Comparison of ENCODE assay signal across 9 cellular contexts in the genomic region with DNA sequence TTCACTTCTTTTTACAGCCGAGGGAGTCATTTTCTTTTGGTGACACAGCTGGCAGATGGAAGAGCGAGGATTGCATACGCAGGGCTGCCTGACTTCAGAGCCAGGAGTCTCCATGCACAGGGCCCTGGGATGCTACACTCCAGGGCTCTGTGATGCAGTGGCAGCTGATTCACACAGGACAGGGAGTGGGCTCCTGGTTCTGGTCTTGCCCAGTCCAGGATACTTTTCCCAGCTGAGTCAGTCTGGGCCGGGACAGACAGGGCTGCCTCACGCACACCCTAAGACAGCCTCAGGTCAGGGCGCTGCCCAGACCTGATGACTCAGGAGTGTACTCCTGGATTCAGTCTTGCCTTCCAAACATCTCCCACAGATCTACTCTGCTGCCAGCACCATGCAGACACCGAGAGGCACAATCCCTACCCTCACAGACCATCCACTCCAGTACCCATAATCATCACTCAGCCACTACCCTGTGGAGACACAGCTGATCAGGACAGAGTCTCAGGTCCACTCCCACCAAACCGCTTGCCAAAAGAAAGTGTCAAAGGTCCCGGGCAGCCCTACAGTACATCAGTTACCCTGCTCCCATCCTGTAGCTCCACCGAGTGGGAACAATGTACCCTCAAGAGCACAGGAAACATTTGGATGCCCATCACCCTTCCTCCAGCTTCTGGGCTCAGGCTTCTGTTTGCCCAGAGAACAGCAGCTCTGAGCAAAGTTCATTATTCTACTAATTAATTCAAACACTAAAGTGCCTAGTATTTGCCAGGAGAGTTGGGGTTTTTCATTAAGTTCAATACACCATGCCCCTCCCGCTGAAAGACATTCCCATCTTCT. TPM values are rescaled to one million over a fixed set of nuclear protein-coding genes. Genes with fewer than 3 reads are reported as not detected.
A peak's percentile ranks its signal among the peaks of the same experiment; 100 is the strongest.
DNase-seq lines count a peak whose midpoint lies in the region; ATAC-seq and TF ChIP-seq lines count a peak whose summit lies in the region.
"Had no signal": no experiment of that assay in that cellular context is flagged by ENCODE, and none has a peak within 500 bp of the region (broad histone marks: within the 10 kb centered on the region; RNA-seq: fewer than 3 reads in every experiment).

No MANE protein-coding gene starts in this region.

- 50 to 59% (median 58%) methylated on average over 11 of the region's 11 CpGs for WGBS in heart left ventricle, 4 donors
- WGBS in psoas muscle, 3 donors = 43 to 67% (median 48%) methylated on average over 11 of the region's 11 CpGs

- no peak overlapping the region for H2AFZ ChIP-seq in DND-41 (ENCODE audit: low read depth, low read length)

- no peaks in the 10 kb centered on the region for H3K79me2 ChIP-seq in DND-41 (ENCODE audit: insufficient read depth, low read length)

- intact Hi-C loops in heart left ventricle (cut with DNase I) = no loop called here
- intact Hi-C loops in psoas muscle (cut with DNase I) = no loop called here

- H3K9ac ChIP-seq in DND-41 (ENCODE audit: low read depth, low read length) = no peak overlapping the region

- no peak for TF ChIP-seq CTCF in DND-41 (IDR thresholded peaks at IDR 0.05; ENCODE audit: borderline replicate concordance, extremely low read depth, low read length, poor library complexity, severe bottlenecking)
- TF ChIP-seq CTCF in WERI-Rb-1 (IDR thresholded peaks at IDR 0.05; ENCODE audit: low read depth, low read length) = no peak
- no peak for TF ChIP-seq CTCF in heart left ventricle (IDR thresholded peaks at IDR 0.05)
- no peak for TF ChIP-seq CTCF in psoas muscle (IDR thresholded peaks at IDR 0.05)

- no peak overlapping the region for H3K4me2 ChIP-seq in DND-41 (ENCODE audit: insufficient read depth, low read length)

- H3K4me3 ChIP-seq in DND-41 (ENCODE audit: low read depth in 1 of 2, low read length in 2 of 2) (no peak overlapping the region), WERI-Rb-1 (ENCODE audit: low read depth, low read length) (no peak overlapping the region), heart left ventricle (no peak overlapping the region), psoas muscle (peak overlapping the region; percentile 33)

- peaks cover 28% of the 10 kb centered on the region for H3K27me3 ChIP-seq in DND-41 (ENCODE audit: insufficient read depth, low read length, poor library complexity)
- H3K27me3 ChIP-seq in WERI-Rb-1 (ENCODE audit: insufficient read depth, low read depth, severe bottlenecking) = no peaks in the 10 kb centered on the region
- no peaks in the 10 kb centered on the region for H3K27me3 ChIP-seq in heart left ventricle
- H3K27me3 ChIP-seq in psoas muscle (ENCODE audit: insufficient read depth in 3 of 3, low read length in 2 of 3) = no peaks in the 10 kb centered on the region

- no peaks in the 10 kb centered on the region for H4K20me1 ChIP-seq in DND-41 (ENCODE audit: insufficient read depth, low read length)

- no peak for TF ChIP-seq POLR2A in heart left ventricle (IDR thresholded peaks at IDR 0.05)

- H3K27ac ChIP-seq in DND-41 (ENCODE audit: low read length) (no peak overlapping the region), WERI-Rb-1 (peak overlapping the region; percentile 54), heart left ventricle (peak overlapping the region; percentile 77 to 97 (median 95)), psoas muscle (peak overlapping the region; percentile 94)

- no peaks in the 10 kb centered on the region for H3K4me1 ChIP-seq in DND-41 (ENCODE audit: insufficient read depth, low read length)
- peaks cover 6 to 62% (median 45%) of the 10 kb centered on the region in 12 donors for H3K4me1 ChIP-seq in heart left ventricle
- H3K4me1 ChIP-seq in psoas muscle = peaks cover 61% of the 10 kb centered on the region

- DNase-seq in DND-41 = no peak
- no peak for DNase-seq in WERI-Rb-1
- DNase-seq in heart left ventricle = peak in 2 of 5 donors; percentile 19 to 52
- peak; percentile 73 to 87 for DNase-seq in psoas muscle
- no peak for DNase-seq in NCI-H524 (lab: John Stamatoyannopoulos, UW)
- no peak for DNase-seq in MV-4-11 (lab: John Stamatoyannopoulos, UW)
- DNase-seq in activated T-cell treated with anti-CD3 and anti-CD28 coated beads for 4 hours = no peak
- DNase-seq in NCI-H128 (lab: John Stamatoyannopoulos, UW; ENCODE audit: unreplicated experiment) = no peak
- DNase-seq: SHP77 treated with DMSO at 0.1 percent for 48 hours had no signal

- ATAC-seq in DND-41 (ENCODE audit: insufficient read depth, low read depth) = peak; percentile 39; the same call in 2 of the 3 replicates
- ATAC-seq in heart left ventricle = peak in 3 of 4 donors; percentile 38 to 58 (median 49)
- ATAC-seq in psoas muscle = peak; percentile 69 to 81 (median 76)

- H3K36me3 ChIP-seq in DND-41 (ENCODE audit: insufficient read depth, low read length) (no peaks in the 10 kb centered on the region), WERI-Rb-1 (peaks cover 65% of the 10 kb centered on the region), heart left ventricle (peaks cover 0 to 39% (median 32%) of the 10 kb centered on the region in 9 donors), psoas muscle (ENCODE audit: insufficient read depth in 1 of 2, low read depth in 1 of 2) (peaks cover 0 to 57% of the 10 kb centered on the region in 2 donors)

- no peaks in the 10 kb centered on the region for H3K9me3 ChIP-seq in DND-41 (ENCODE audit: insufficient read depth, low read length, severe bottlenecking)
- H3K9me3 ChIP-seq in WERI-Rb-1 (ENCODE audit: severe bottlenecking) = no peaks in the 10 kb centered on the region
- no peaks in the 10 kb centered on the region for H3K9me3 ChIP-seq in heart left ventricle
- H3K9me3 ChIP-seq in psoas muscle = no peaks in the 10 kb centered on the region

RNA-seq across cellular contexts. Expression of a gene that starts 11.5 kb away (rescaled TPM):
- 100 to 1,000 TPM in 2 of 9 donors, 10 to 100 TPM in 7; 62.1 to 140 (median 94.1) TPM for total RNA-seq in heart left ventricle
- polyA plus RNA-seq in heart left ventricle = 100 to 1,000 TPM in 1 of 2 donors, 10 to 100 TPM in 1; 44.3 to 139 TPM
- total RNA-seq in psoas muscle = 100 to 1,000 TPM in 2 of 4 donors, 10 to 100 TPM in 2; 32.2 to 283 (median 161) TPM
- 100 to 1,000 TPM in 1 of 3 donors, 10 to 100 TPM in 2; 41.6 to 323 (median 63.9) TPM for polyA plus RNA-seq in psoas muscle

RNA-seq across cellular contexts. Expression of a gene that starts 26.2 kb away (rescaled TPM):
- 10 to 100 TPM; 16.4 to 54.0 (median 23.0) TPM for total RNA-seq in heart left ventricle
- polyA plus RNA-seq in heart left ventricle = 10 to 100 TPM; 12.6 to 68.8 TPM
- total RNA-seq in psoas muscle = 10 to 100 TPM; 17.1 to 29.6 (median 22.9) TPM
- 10 to 100 TPM; 40.9 to 73.3 (median 58.1) TPM for polyA plus RNA-seq in psoas muscle

RNA-seq across cellular contexts. Expression of a gene that starts 28.6 kb away (rescaled TPM):
- total RNA-seq in heart left ventricle = not detected
- polyA plus RNA-seq in heart left ventricle = not detected
- not detected for total RNA-seq in psoas muscle
- polyA plus RNA-seq in psoas muscle = not detected

RNA-seq across cellular contexts. Expression of a gene that starts 30.1 kb away (rescaled TPM):
- total RNA-seq in heart left ventricle = not detected
- polyA plus RNA-seq in heart left ventricle = not detected
- under 1 TPM in 1 of 4 donors, not detected in 3; 0.22 TPM for total RNA-seq in psoas muscle
- under 1 TPM in 2 of 3 donors, not detected in 1; 0.04 TPM for polyA plus RNA-seq in psoas muscle

RNA-seq across cellular contexts. Expression of a gene that starts 41.4 kb away (rescaled TPM):
- total RNA-seq in heart left ventricle = 1 to 10 TPM in 2 of 9 donors, under 1 TPM in 5, not detected in 2; 0.32 to 3.2 (median 0.76) TPM
- polyA plus RNA-seq in heart left ventricle = 1 to 10 TPM in 1 of 2 donors, under 1 TPM in 1; 0.40 to 1.5 TPM
- total RNA-seq in psoas muscle = under 1 TPM in 2 of 4 donors, not detected in 2; 0.38 to 0.69 TPM
- 1 to 10 TPM in 1 of 3 donors, under 1 TPM in 2; 0.12 to 1.0 (median 0.16) TPM for polyA plus RNA-seq in psoas muscle

Comparison
In these comparisons a context has a peak if more than half of its experiments do, and no peak if none do; other contexts are left out.
1. DNase-seq: peak in psoas muscle (2 of 2); none in DND-41 (single experiment), WERI-Rb-1 (single experiment), NCI-H524 (0 of 2), MV-4-11 (single experiment), activated T-cell treated with anti-CD3 and anti-CD28 coated beads for 4 hours (single experiment) and NCI-H128 (single experiment).
2. Peak in every context shown above with its lines, with median percentiles within 50 percentile points of each other: ATAC-seq.